ENCODE assay signal across 8 cellular contexts in the genomic region with DNA sequence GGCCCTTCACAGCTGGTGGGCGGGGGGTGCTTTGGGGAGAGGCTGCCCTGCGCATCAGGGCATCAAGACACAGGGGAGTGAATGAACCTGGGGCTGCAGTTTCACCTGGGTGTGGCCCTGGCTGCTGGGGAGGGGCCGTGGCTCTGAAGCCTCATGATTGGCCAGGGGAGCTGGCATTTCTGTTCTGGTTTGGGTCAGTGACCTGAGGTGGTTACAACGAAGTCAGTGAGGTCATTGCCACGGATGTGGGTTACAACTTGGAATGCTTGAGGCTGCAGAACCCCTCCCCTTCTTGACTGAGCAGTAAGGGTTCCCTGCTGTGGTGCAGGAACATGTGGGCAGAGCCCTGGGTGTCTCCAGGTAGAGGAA. TPM values are rescaled to one million over a fixed set of nuclear protein-coding genes. Genes with fewer than 3 reads are reported as not detected.
A peak's percentile ranks its signal among the peaks of the same experiment; 100 is the strongest.
DNase-seq lines count a peak whose midpoint lies in the region; FAIRE-seq and TF ChIP-seq lines count a peak whose summit lies in the region.

No MANE protein-coding gene starts in this region.

- DNase-seq in GM03348 (ENCODE audit: low spot score) (peak; percentile 69), H54 (ENCODE audit: insufficient read length, low spot score) (peak; percentile 95), SK-MEL-5 (ENCODE audit: low read depth, low spot score) (peak; percentile 63), DMS79 treated with DMSO at 0.1 percent for 48 hours (lab: John Stamatoyannopoulos, UW) (no peak), foreskin melanocyte (no peak), NCI-H2171 treated with DMSO at 0.1 percent for 48 hours (lab: John Stamatoyannopoulos, UW) (no peak)
- DNase-seq in effector CD4-positive, alpha-beta T cell, result peak; percentile 33
- peak; percentile 48 for DNase-seq in stimulated activated naive CD4-positive, alpha-beta T cell treated with Interleukin-2 at 50 U/mL for 16 hours (lab: John Stamatoyannopoulos, UW)

- peak; percentile 27; the same call in 1 of the 2 replicates for TF ChIP-seq POLR2A in H54 (IDR thresholded peaks at IDR 0.05; ENCODE audit: low read depth, low read length)

- in situ Hi-C loops in SK-MEL-5 (cut with HindIII; ENCODE audit: low pct_unique_long_range_greater_than_20kb, low sequenced_read_pairs), result no loop called here

- FAIRE-seq in H54 (lab: Jason Lieb, UNC), result peak; percentile 75

RNA-seq across cellular contexts. Expression of gene TCEA2, which starts 3.0 kb away (rescaled TPM):
- 6.8 and 9.8 TPM in 2 replicates for total RNA-seq in SK-MEL-5 (2014; rRNA removed; shearing (Covaris generic))
- 18.1 and 21.2 TPM in 2 replicates for polyA plus RNA-seq in SK-MEL-5 (2015; cell fraction: cytosol; rRNA removed)
- polyA plus RNA-seq in SK-MEL-5 (2015; cell fraction: nucleus; rRNA removed), result 36.8 and 59.2 TPM in 2 replicates

RNA-seq across cellular contexts. Expression of gene RGS19, which starts 13.4 kb away (rescaled TPM):
- 28.7 and 31.4 TPM in 2 replicates for total RNA-seq in SK-MEL-5 (2014; rRNA removed; shearing (Covaris generic))
- 35.8 and 36.3 TPM in 2 replicates for polyA plus RNA-seq in SK-MEL-5 (2015; cell fraction: cytosol; rRNA removed)
- polyA plus RNA-seq in SK-MEL-5 (2015; cell fraction: nucleus; rRNA removed), result 15.2 and 15.8 TPM in 2 replicates

RNA-seq across cellular contexts. Expression of gene OPRL1, which starts 13.9 kb away (rescaled TPM):
- 2.1 and 3.2 TPM in 2 replicates for total RNA-seq in SK-MEL-5 (2014; rRNA removed; shearing (Covaris generic))
- polyA plus RNA-seq in SK-MEL-5 (2015; cell fraction: cytosol; rRNA removed), result 3.1 and 3.3 TPM in 2 replicates
- polyA plus RNA-seq in SK-MEL-5 (2015; cell fraction: nucleus; rRNA removed), result 2.1 and 2.5 TPM in 2 replicates

RNA-seq across cellular contexts. Expression of gene SOX18, which starts 16.5 kb away (rescaled TPM):
- total RNA-seq in SK-MEL-5 (2014; rRNA removed; shearing (Covaris generic)), result 0.37 TPM in 1 of 2 replicates, not detected in the other
- 1.8 and 2.2 TPM in 2 replicates for polyA plus RNA-seq in SK-MEL-5 (2015; cell fraction: cytosol; rRNA removed)
- not detected in 2 replicates for polyA plus RNA-seq in SK-MEL-5 (2015; cell fraction: nucleus; rRNA removed)

RNA-seq across cellular contexts. Expression of gene LKAAEAR1, which starts 18.2 kb away (rescaled TPM):
- total RNA-seq in SK-MEL-5 (2014; rRNA removed; shearing (Covaris generic)), result 1.1 TPM in 1 of 2 replicates, not detected in the other
- 0.60 TPM in 1 of 2 replicates, not detected in the other for polyA plus RNA-seq in SK-MEL-5 (2015; cell fraction: cytosol; rRNA removed)
- polyA plus RNA-seq in SK-MEL-5 (2015; cell fraction: nucleus; rRNA removed), result not detected in 2 replicates

Comparison
In these comparisons a context has a peak if more than half of its experiments do, and no peak if none do; other contexts are left out.
1. DNase-seq: peak in GM03348 (single experiment), H54 (single experiment), SK-MEL-5 (single experiment), effector CD4-positive, alpha-beta T cell (single experiment) and stimulated activated naive CD4-positive, alpha-beta T cell treated with Interleukin-2 at 50 U/mL for 16 hours (single experiment); none in DMS79 treated with DMSO at 0.1 percent for 48 hours (single experiment), foreskin melanocyte (single experiment) and NCI-H2171 treated with DMSO at 0.1 percent for 48 hours (single experiment).